ENCODE assay signal across 8 cellular contexts in genomic region chr15:82809308-82810060, GRCh38. TPM values are rescaled to one million over a fixed set of nuclear protein-coding genes. Genes with fewer than 3 reads are reported as not detected.
DNase-seq lines count a peak whose midpoint lies in the region; ATAC-seq and TF ChIP-seq lines count a peak whose summit lies in the region.

Gene WHAMM, plus strand, starts transcription at chr15:82809628. Its CDS starts 99 bp downstream, at chr15:82809727.

- peak within 1 kb of the TSS; percentile 92 for H3K27ac Mint-ChIP-seq in activated T-cell treated with anti-CD3 and anti-CD28 coated beads, Interleukin-2, amount 50 U/mL, for 24 hours

- TF ChIP-seq CTCF in PC-3 (conservative IDR thresholded peaks at IDR 0.05; ENCODE audit: low read depth, low read length): no peak

- peak within 1 kb of the TSS; percentile 79 for H3K4me3 ChIP-seq in Jurkat, Clone E6-1 (ENCODE audit: low read length)
- peak within 1 kb of the TSS; percentile 90 for H3K4me3 ChIP-seq in PC-3 (ENCODE audit: low read length)
- peak within 1 kb of the TSS; percentile 83 to 96 for H3K4me3 ChIP-seq in esophagus (ENCODE audit: low read depth in 1 of 2, low read length in 2 of 2)
- peak within 1 kb of the TSS; percentile 81 for H3K4me3 ChIP-seq in mucosa of stomach (ENCODE audit: low read length)

- no peaks in the 10 kb centered on the region for H3K27me3 ChIP-seq in PC-3 (ENCODE audit: low read length)
- H3K27me3 ChIP-seq in esophagus (ENCODE audit: control insufficient read depth in 1 of 2, insufficient read depth in 2 of 2, low read length in 2 of 2): no peaks in the 10 kb centered on the region
- H3K27me3 ChIP-seq in mucosa of stomach (ENCODE audit: control insufficient read depth, insufficient read depth, low read length): no peaks in the 10 kb centered on the region

- peak within 1 kb of the TSS; percentile 86 for H2AFZ ChIP-seq in PC-3 (ENCODE audit: low read length)

- H3K9ac ChIP-seq in PC-3 (ENCODE audit: low read length) (peak within 1 kb of the TSS; percentile 89), mucosa of stomach (ENCODE audit: low read length) (peak within 1 kb of the TSS; percentile 96)

- H4K20me1 ChIP-seq in PC-3 (ENCODE audit: low read length): 0 out of 2 replicates have a peak, but pooled peaks cover 5% of the 10 kb centered on the region

- H3K27ac ChIP-seq in PC-3 (ENCODE audit: low read length) (peak within 1 kb of the TSS; percentile 75), esophagus (ENCODE audit: low read depth in 2 of 2, low read length in 1 of 2) (peak within 1 kb of the TSS; percentile 100)

- H3K9me3 ChIP-seq in PC-3 (ENCODE audit: low read length) (no peaks in the 10 kb centered on the region), esophagus (ENCODE audit: control insufficient read depth in 2 of 2, insufficient read depth in 1 of 2, low read depth in 1 of 2, low read length in 1 of 2) (no peaks in the 10 kb centered on the region), mucosa of stomach (ENCODE audit: control insufficient read depth, low read length) (no peaks in the 10 kb centered on the region)

- POLR2A ChIA-PET in PC-3 (lab: Charles Lee; ENCODE audit: unreplicated experiment): interaction anchor here (0.6 kb wide), 2 partner anchors 26 to 137 kb away, joined by 3 to 10 read pairs; no protein-coding TSS in a partner anchor

- peaks cover 16% of the 10 kb centered on the region for H3K4me1 ChIP-seq in PC-3 (ENCODE audit: insufficient read depth, low read length)
- H3K4me1 ChIP-seq in esophagus (ENCODE audit: control insufficient read depth in 2 of 2, insufficient read depth in 2 of 2, low read length in 1 of 2): no peaks in the 10 kb centered on the region
- H3K4me1 ChIP-seq in mucosa of stomach (ENCODE audit: control insufficient read depth, insufficient read depth, low read length): peaks cover 4% of the 10 kb centered on the region

- no peaks in the 10 kb centered on the region for H3K27me3 Mint-ChIP-seq in activated T-cell treated with anti-CD3 and anti-CD28 coated beads, Interleukin-2, amount 50 U/mL, for 24 hours

- peak; percentile 98 for DNase-seq in DMS53 (lab: John Stamatoyannopoulos, UW)
- DNase-seq in Jurkat, Clone E6-1 (ENCODE audit: low read depth, low spot score): peak; percentile 96
- peak; percentile 98 for DNase-seq in PC-3
- peak; percentile 93 for DNase-seq in activated T-cell treated with anti-CD3 and anti-CD28 coated beads, Interleukin-2, amount 50 U/mL, for 24 hours
- peak; percentile 84 to 91 for DNase-seq in stimulated activated CD8-positive, alpha-beta memory T cell treated with anti-CD3 and anti-CD28 coated beads, Interleukin-7, amount 100 ng/mL, for 1 hour (ENCODE audit: low read depth in 2 of 2)

- BruUV-seq in PC-3 (replicated peaks; lab: Mats Ljungman, UMichigan): no TSS peak

- H3K9me2 ChIP-seq in PC-3 (replicated peaks; ENCODE audit: low read length): no peaks in the 10 kb centered on the region

- peak within 1 kb of the TSS; percentile 82 for H3K4me3 Mint-ChIP-seq in activated T-cell treated with anti-CD3 and anti-CD28 coated beads, Interleukin-2, amount 50 U/mL, for 24 hours

- peaks cover 33% of the 10 kb centered on the region for H3K79me2 ChIP-seq in PC-3 (ENCODE audit: low read length)

- H3K9me3 Mint-ChIP-seq in activated T-cell treated with anti-CD3 and anti-CD28 coated beads, Interleukin-2, amount 50 U/mL, for 24 hours: no peaks in the 10 kb centered on the region

- ATAC-seq in GM21619 (IDR thresholded peaks at IDR 0.05; ENCODE audit: unreplicated experiment) (peak; percentile 77), PC-3 (peak; percentile 89)

- WGBS in esophagus, 2 donors: 0% methylated on average over 64 to 67 of the region's 67 CpGs

- CTCF ChIA-PET in PC-3 (lab: Charles Lee): no interaction called here

- intact Hi-C loops in PC-3 (cut with micrococcal nuclease): loop anchor here (5.0 kb wide), 1 partner anchor 57 kb away; no protein-coding TSS in a partner anchor

- peaks cover 44% of the 10 kb centered on the region for H3K4me1 Mint-ChIP-seq in activated T-cell treated with anti-CD3 and anti-CD28 coated beads, Interleukin-2, amount 50 U/mL, for 24 hours (ENCODE audit: low read depth)

- H3K36me3 ChIP-seq in PC-3 (ENCODE audit: low read depth, low read length) (no peaks in the 10 kb centered on the region), esophagus (ENCODE audit: control insufficient read depth in 2 of 2, insufficient read depth in 2 of 2, low read length in 1 of 2) (no peaks in the 10 kb centered on the region), mucosa of stomach (ENCODE audit: control insufficient read depth, insufficient read depth, low read length) (no peaks in the 10 kb centered on the region)

- H3K36me3 Mint-ChIP-seq in activated T-cell treated with anti-CD3 and anti-CD28 coated beads, Interleukin-2, amount 50 U/mL, for 24 hours (ENCODE audit: low read depth): peaks cover 31% of the 10 kb centered on the region

- peak within 1 kb of the TSS; percentile 82 for H3K4me2 ChIP-seq in PC-3 (ENCODE audit: low read length)

- H3F3A ChIP-seq in PC-3 (ENCODE audit: low read length, unreplicated experiment): no peaks in the 10 kb centered on the region

RNA-seq across cellular contexts. Expression of gene WHAMM, which starts in this region (rescaled TPM):
- polyA plus RNA-seq in Jurkat, Clone E6-1 (2012; ENCODE audit: insufficient read depth, insufficient read length): 9.3 TPM
- total RNA-seq in PC-3 (2014; rRNA removed): 4.5 and 4.6 TPM in 2 replicates
- polyA plus RNA-seq in esophagus: 1 to 10 TPM; 4.1 to 4.5 TPM

Comparison
In these comparisons a context has a peak if more than half of its experiments do, and no peak if none do; other contexts are left out.
1. Peak in every context shown above with its lines: DNase-seq, ATAC-seq, H3K4me3 ChIP-seq and H3K27ac ChIP-seq.